Comparison of ENCODE assay signal across 8 cellular contexts in the genomic region with DNA sequence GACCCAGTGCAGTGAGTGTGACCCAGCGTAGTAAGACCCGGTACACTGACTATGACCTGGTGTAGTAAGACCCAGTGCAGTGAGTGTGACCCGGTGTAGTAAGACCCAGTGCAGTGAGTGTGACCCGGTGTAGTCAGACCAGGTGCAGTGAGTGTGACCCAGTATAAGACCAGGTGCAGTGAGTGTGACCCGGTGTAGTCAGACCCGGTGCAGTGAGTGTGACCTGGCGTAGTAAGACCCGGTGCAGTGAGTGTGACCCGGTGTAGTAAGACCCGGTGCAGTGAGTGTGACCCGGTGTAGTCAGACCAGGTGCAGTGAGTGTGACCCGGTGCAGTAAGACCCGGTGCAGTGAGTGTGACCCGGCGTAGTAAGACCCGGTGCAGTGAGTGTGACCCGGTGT.
A peak's percentile ranks its signal among the peaks of the same experiment; 100 is the strongest.
DNase-seq lines count a peak whose midpoint lies in the region; TF ChIP-seq lines count a peak whose summit lies in the region.
"Not testable (repeated sequence)": the region's sequence is repeated elsewhere in the genome, so short reads cannot be mapped to it uniquely, and the experiment has no call there.

No MANE protein-coding gene starts in this region.

- H2BK120ac ChIP-seq in neuronal stem cell (ENCODE audit: low read depth, low read length): not testable (repeated sequence)

- WGBS in neuronal stem cell (ENCODE audit: extremely low coverage in 2 of 2, insufficient read length in 2 of 2, insufficient replicate concordance in 1 of 2), 2 donors: no CpG with 5 or more reads among the region's 17 CpGs

- H2AK5ac ChIP-seq in neuronal stem cell (ENCODE audit: low read depth, low read length): not testable (repeated sequence)

- H3K27ac ChIP-seq in brain microvascular endothelial cell; neuronal stem cell (replicated peaks; ENCODE audit: low read length): not testable (repeated sequence)

- H2BK5ac ChIP-seq in neuronal stem cell (ENCODE audit: low read length): not testable (repeated sequence)

- peak overlapping the region; percentile 99 for H3K23ac ChIP-seq in neuronal stem cell (ENCODE audit: low read depth, low read length, poor library complexity)

- TF ChIP-seq CTCF in brain microvascular endothelial cell (IDR thresholded peaks at IDR 0.05; ENCODE audit: low read depth, low read length, missing control alignments); fibroblast of the aortic adventitia (IDR thresholded peaks at IDR 0.05; ENCODE audit: insufficient read depth, low read length): not testable (repeated sequence)

- not testable (repeated sequence) for H3K4ac ChIP-seq in neuronal stem cell (ENCODE audit: low read length)

- H2BK12ac ChIP-seq in neuronal stem cell (ENCODE audit: low read length): not testable (repeated sequence)

- not testable (repeated sequence) for H3K9me3 ChIP-seq in neuronal stem cell (replicated peaks in 1 of 2; ENCODE audit: control insufficient read depth in 2 of 2, insufficient read depth in 1 of 2, low read depth in 1 of 2, low read length in 2 of 2)

- not testable (repeated sequence) for H2AFZ ChIP-seq in neuronal stem cell (ENCODE audit: low read length)

- H3K14ac ChIP-seq in neuronal stem cell (ENCODE audit: low read length): not testable (repeated sequence)

- H3K4me3 ChIP-seq in brain microvascular endothelial cell (ENCODE audit: low read depth, low read length); fibroblast of the aortic adventitia (ENCODE audit: low read depth, low read length): not testable (repeated sequence)
- H3K4me3 ChIP-seq in neuronal stem cell (ENCODE audit: low read length in 2 of 2): peak overlapping the region in 1 of 2 donors; percentile 42

- DNase-seq in EH (ENCODE audit: low read depth): peak; percentile 24
- peak; percentile 29 for DNase-seq in LoVo (ENCODE audit: low spot score)
- peak; percentile 18 for DNase-seq in activated T-cell treated with anti-CD3 and anti-CD28 coated beads for 1 hour (ENCODE audit: low read depth)
- DNase-seq in brain microvascular endothelial cell: peak; percentile 68
- peak; percentile 14 for DNase-seq in fibroblast of the aortic adventitia (ENCODE audit: low read depth)
- DNase-seq in neuronal stem cell (ENCODE audit: low spot score): not testable (repeated sequence)
- peak; percentile 14 for DNase-seq in stimulated activated CD4-positive, alpha-beta T cell treated with anti-CD3 and anti-CD28 coated beads, Interleukin-1b, Interleukin-23, amount 100 ng/mL, for 48 hours
- DNase-seq in stimulated activated CD8-positive, alpha-beta memory T cell treated with anti-CD3 and anti-CD28 coated beads, Interleukin-7, amount 100 ng/mL, for 24 hours (ENCODE audit: low read depth): peak; percentile 9

- peak overlapping the region; percentile 94 for H4K8ac ChIP-seq in neuronal stem cell (ENCODE audit: low read depth, low read length)

- in situ Hi-C loops in brain microvascular endothelial cell (cut with HindIII; ENCODE audit: low pct_ligation_motif_present, low sequenced_read_pairs): not testable (repeated sequence)

- not testable (repeated sequence) for H3K79me1 ChIP-seq in neuronal stem cell (ENCODE audit: low read depth, low read length)

- H3K27me3 ChIP-seq in brain microvascular endothelial cell (replicated peaks); neuronal stem cell (ENCODE audit: control insufficient read depth in 3 of 3, insufficient read depth in 3 of 3, low read depth in 1 of 3, low read length in 3 of 3): not testable (repeated sequence)

- H3K9ac ChIP-seq in neuronal stem cell (ENCODE audit: low read depth, low read length, poor library complexity): peak overlapping the region; percentile 81

- H2BK15ac ChIP-seq in neuronal stem cell (ENCODE audit: low read length): not testable (repeated sequence)

- not testable (repeated sequence) for H3K4me2 ChIP-seq in neuronal stem cell (ENCODE audit: insufficient read depth, low read length, poor library complexity, severe bottlenecking)

- H3K4me1 ChIP-seq in neuronal stem cell (ENCODE audit: control insufficient read depth in 2 of 2, insufficient read depth in 1 of 2, low read depth in 1 of 2, low read length in 2 of 2): peaks cover 7 to 43% of the 10 kb centered on the region in 2 donors

- H3K36me3 ChIP-seq in brain microvascular endothelial cell (replicated peaks); neuronal stem cell (replicated peaks in 1 of 2; ENCODE audit: control insufficient read depth in 2 of 2, insufficient read depth in 2 of 2, low read length in 2 of 2): not testable (repeated sequence)

- not testable (repeated sequence) for H4K91ac ChIP-seq in neuronal stem cell (ENCODE audit: low read depth, low read length, poor library complexity)

- not testable (repeated sequence) for H3K18ac ChIP-seq in neuronal stem cell (ENCODE audit: low read length)
